In genomic region chr14:101709962-101710891, GRCh38 we compare ENCODE assay signal across 17 cellular contexts. TPM values are rescaled to one million over a fixed set of nuclear protein-coding genes. Genes with fewer than 3 reads are reported as not detected.
DNase-seq lines count a peak whose midpoint lies in the region; ATAC-seq and TF ChIP-seq lines count a peak whose summit lies in the region.
"Had no signal": no experiment of that assay in that cellular context is flagged by ENCODE, and none has a peak within 500 bp of the region (broad histone marks: within the 10 kb centered on the region; RNA-seq: fewer than 3 reads in every experiment).

No MANE protein-coding gene starts in this region.

- no peak for ATAC-seq in central memory CD8-positive, alpha-beta T cell (replicated peaks; ENCODE audit: extremely low read depth, poor library complexity, severe bottlenecking)
- ATAC-seq: SK-N-SH treated with all-trans-retinoic acid at 6 μM for 48 hours had no signal

- H3K9me3 ChIP-seq in CD4-positive, alpha-beta memory T cell (ENCODE audit: control insufficient read depth in 1 of 2, low read length in 2 of 2) = peaks cover 0 to 4% of the 10 kb centered on the region in 2 donors
- H3K9me3 ChIP-seq in HEK293 (ENCODE audit: control insufficient read depth, insufficient read depth, low read depth, low read length) = no peaks in the 10 kb centered on the region

- H3K9me3 Mint-ChIP-seq in CD4-positive, alpha-beta memory T cell = peaks cover 0 to 1% (median 0%) of the 10 kb centered on the region in 8 donors
- H3K9me3 Mint-ChIP-seq in central memory CD8-positive, alpha-beta T cell = no peaks in the 10 kb centered on the region

- peaks cover 23 to 44% (median 35%) of the 10 kb centered on the region in 4 donors for H3K4me1 Mint-ChIP-seq in CD4-positive, alpha-beta memory T cell
- peaks cover 46% of the 10 kb centered on the region for H3K4me1 Mint-ChIP-seq in central memory CD8-positive, alpha-beta T cell

- intact Hi-C loops in CD4-positive, alpha-beta memory T cell (cut with micrococcal nuclease) = loop anchor here (5.0 kb wide), 2 partner anchors 102 to 427 kb away; partner anchors contain the start of gene WDR20

- H3K36me3 Mint-ChIP-seq in CD4-positive, alpha-beta memory T cell = no peaks in the 10 kb centered on the region
- H3K36me3 Mint-ChIP-seq in central memory CD8-positive, alpha-beta T cell (ENCODE audit: insufficient read depth) = peaks cover 23% of the 10 kb centered on the region

- POLR2A ChIA-PET in CD4-positive, alpha-beta memory T cell (lab: Charles Lee; ENCODE audit: partially characterized antibody) = interaction anchor here (1.0 to 5.3 kb wide), 7 partner anchors 11 to 113 kb away, joined by 3 to 103 read pairs (median 4); no protein-coding TSS in a partner anchor
- POLR2A ChIA-PET in HEK293 (lab: Yijun Ruan, JAX) = no interaction called here

- H3K27me3 ChIP-seq in CD4-positive, alpha-beta memory T cell (ENCODE audit: insufficient read depth, low read length) = no peaks in the 10 kb centered on the region
- no peaks in the 10 kb centered on the region for H3K27me3 ChIP-seq in mesendoderm (ENCODE audit: insufficient read depth, low read length, poor library complexity)

- peak overlapping the region in 5 of 7 donors; percentile 18 to 86 (median 74) for H3K27ac Mint-ChIP-seq in CD4-positive, alpha-beta memory T cell
- peak overlapping the region; percentile 89 for H3K27ac Mint-ChIP-seq in central memory CD8-positive, alpha-beta T cell (ENCODE audit: low read depth)

- H3K79me1 ChIP-seq in mesendoderm (ENCODE audit: low read length) = no peaks in the 10 kb centered on the region

- no peak overlapping the region for H2BK5ac ChIP-seq in mesendoderm (ENCODE audit: low read length)

- no peak overlapping the region for H3K18ac ChIP-seq in mesendoderm (ENCODE audit: low read length)

- no peak overlapping the region for H3K4me3 ChIP-seq in CD4-positive, alpha-beta memory T cell (ENCODE audit: low read length in 2 of 2)
- no peak overlapping the region for H3K4me3 ChIP-seq in HEK293 (ENCODE audit: low read depth, low read length)
- no peak overlapping the region for H3K4me3 ChIP-seq in mesendoderm (ENCODE audit: low read length)
- H3K4me3 ChIP-seq: spleen had no signal

- no peak overlapping the region for H3K27ac ChIP-seq in CD4-positive, alpha-beta memory T cell (ENCODE audit: low read depth, low read length)
- no peak overlapping the region for H3K27ac ChIP-seq in HEK293 (ENCODE audit: extremely low read depth, low read depth, low read length)
- H3K27ac ChIP-seq in mesendoderm (ENCODE audit: low read depth, low read length) = no peak overlapping the region

- no peak overlapping the region for H2BK15ac ChIP-seq in mesendoderm (replicated peaks; ENCODE audit: low read depth)

- H3K79me2 ChIP-seq in mesendoderm (ENCODE audit: control insufficient read depth, insufficient read depth, low read length) = no peaks in the 10 kb centered on the region

- H3K56ac ChIP-seq in mesendoderm (ENCODE audit: low read length) = peak overlapping the region; percentile 31

- no peaks in the 10 kb centered on the region for H3K27me3 Mint-ChIP-seq in CD4-positive, alpha-beta memory T cell
- H3K27me3 Mint-ChIP-seq in central memory CD8-positive, alpha-beta T cell = no peaks in the 10 kb centered on the region

- H2AK5ac ChIP-seq in mesendoderm (ENCODE audit: low read length) = peak overlapping the region; percentile 11

- H3K4me1 ChIP-seq in CD4-positive, alpha-beta memory T cell (ENCODE audit: insufficient read depth, low read length) = peaks cover 60% of the 10 kb centered on the region
- H3K4me1 ChIP-seq in HEK293 (ENCODE audit: control insufficient read depth, insufficient read depth, low read length) (no peaks in the 10 kb centered on the region), mesendoderm (ENCODE audit: control insufficient read depth, low read depth, low read length) (no peaks in the 10 kb centered on the region)

- DNase-seq in CD4-positive, alpha-beta memory T cell = no peak
- DNase-seq in central memory CD8-positive, alpha-beta T cell (ENCODE audit: low spot score in 2 of 2) = peak in 1 of 2 donors; percentile 12
- DNase-seq in mesendoderm = peak; percentile 78
- no peak for DNase-seq in NCI-H2171 treated with DMSO at 0.1 percent for 48 hours (lab: John Stamatoyannopoulos, UW)
- DNase-seq in NCI-H2029 (lab: John Stamatoyannopoulos, UW) = no peak
- DNase-seq in NCI-H1048 (lab: John Stamatoyannopoulos, UW) = no peak
- no peak for DNase-seq in stimulated activated naive CD4-positive, alpha-beta T cell treated with Interleukin-2 at 50 U/mL for 16 hours (lab: John Stamatoyannopoulos, UW)
- DNase-seq: AML-193, DMS79 treated with DMSO at 0.1 percent for 48 hours, HCEC 1CT, IMR-90, NCI-H1105, NCI-H226, posterior cingulate gyrus, spleen had no signal

- CTCF ChIA-PET in CD4-positive, alpha-beta memory T cell (lab: Charles Lee; ENCODE audit: partially characterized antibody) = interaction anchor here (1.0 to 3.0 kb wide), 6 partner anchors 12 to 252 kb away, joined by 3 to 26 read pairs (median 4); no protein-coding TSS in a partner anchor
- CTCF ChIA-PET in HEK293 (lab: Yijun Ruan, JAX) = interaction anchor here (0.9 to 1.7 kb wide), 5 partner anchors 10 to 251 kb away, joined by 3 to 5 read pairs (median 3); no protein-coding TSS in a partner anchor

- H3K4ac ChIP-seq in mesendoderm (ENCODE audit: low read depth, low read length) = no peak overlapping the region

- H2BK120ac ChIP-seq in mesendoderm (ENCODE audit: low read depth, low read length) = no peak overlapping the region

- no peak overlapping the region for H4K5ac ChIP-seq in mesendoderm (ENCODE audit: low read length)

- no CpG with 5 or more reads among the region's 9 CpGs for WGBS in mesendoderm (ENCODE audit: extremely low coverage, insufficient coverage, low lambda C conversion rate)

- H4K8ac ChIP-seq in mesendoderm (ENCODE audit: low read depth, low read length) = no peak overlapping the region

- H3K4me2 ChIP-seq in mesendoderm (ENCODE audit: low read length) = no peak overlapping the region

- no peak overlapping the region for H3K23ac ChIP-seq in mesendoderm (ENCODE audit: low read length)

- no peak overlapping the region for H3K4me3 Mint-ChIP-seq in CD4-positive, alpha-beta memory T cell
- peak overlapping the region; percentile 32 for H3K4me3 Mint-ChIP-seq in central memory CD8-positive, alpha-beta T cell

- no peak for TF ChIP-seq CTCF in HEK293 (tag by site-specific recombination; IDR thresholded peaks at IDR 0.05)

- no peak overlapping the region for H3K9ac ChIP-seq in mesendoderm (ENCODE audit: low read length)

- no peaks in the 10 kb centered on the region for H3K36me3 ChIP-seq in CD4-positive, alpha-beta memory T cell (ENCODE audit: insufficient read depth, low read length)
- H3K36me3 ChIP-seq in HEK293 (ENCODE audit: control insufficient read depth in 2 of 2, insufficient read depth in 1 of 2, low read length in 2 of 2) = no peaks in the 10 kb centered on the region
- no peaks in the 10 kb centered on the region for H3K36me3 ChIP-seq in mesendoderm (ENCODE audit: control insufficient read depth, insufficient read depth, low read length)
- H3K36me3 ChIP-seq: spleen had no signal

TF ChIP-seq in HEK293, 187 proteins besides CTCF, POLR2A, EP300 and RAD21:
- TF ChIP-seq OSR2 (tag by site-specific recombination; IDR thresholded peaks at IDR 0.05) = no peak
- peak; percentile 94 for TF ChIP-seq KLF1 (tag by site-specific recombination; IDR thresholded peaks at IDR 0.05)

RNA-seq across cellular contexts. Expression of gene PPP2R5C, which starts 51.3 kb away (rescaled TPM):
- 100 to 1,000 TPM; 584 to 620 TPM for total RNA-seq in CD4-positive, alpha-beta memory T cell
- 100 to 1,000 TPM; 273 to 278 TPM for polyA plus RNA-seq in CD4-positive, alpha-beta memory T cell
- 159 TPM for polyA plus RNA-seq in mesendoderm (2013, experiment 1 of 2)
- 160 TPM for polyA plus RNA-seq in mesendoderm (2013, experiment 2 of 2)
